Comparison of ENCODE assay signal across 8 cellular contexts in genomic region chr15:97836003-97836402, GRCh38.
"Had no signal": no experiment of that assay in that cellular context is flagged by ENCODE, and none has a peak within 500 bp of the region (broad histone marks: within the 10 kb centered on the region; RNA-seq: fewer than 3 reads in every experiment).

No MANE protein-coding gene starts in this region.

- H3K4me3 ChIP-seq: GM23338 had no signal

- ATAC-seq: GM23338, HepG2 had no signal

- DNase-seq: H9, HCEC 1CT, KG1 had no signal

- H2AFZ ChIP-seq: GM23338 had no signal

- FAIRE-seq: H1, H54, HepG2 had no signal

- H3K27ac ChIP-seq: HL-60 had no signal

- H3K4me2 ChIP-seq: GM23338 had no signal
